In genomic region chr4:95549246-95550138, GRCh38 we compare ENCODE assay signal across 8 cellular contexts. TPM values are rescaled to one million over a fixed set of nuclear protein-coding genes. Genes with fewer than 3 reads are reported as not detected.
DNase-seq lines count a peak whose midpoint lies in the region; ATAC-seq lines count a peak whose summit lies in the region.

No MANE protein-coding gene starts in this region.

- H3K36me3 Mint-ChIP-seq in stimulated activated naive B cell treated with anti-CD40 and anti-IgM and Interleukin-4, amounts not matched to agents 10 μg/mL and 1 μg/mL and 100 μg/mL, for 72 hours, result no peaks in the 10 kb centered on the region
- H3K36me3 Mint-ChIP-seq in effector memory CD8-positive, alpha-beta T cell (ENCODE audit: insufficient read depth), result no peaks in the 10 kb centered on the region

- peak; percentile 13 for DNase-seq in activated T-cell treated with anti-CD3 and anti-CD28 coated beads for 48 hours (ENCODE audit: low read depth)
- DNase-seq in activated T-cell treated with anti-CD3 and anti-CD28 coated beads for 4 hours, result no peak
- peak; percentile 29 for DNase-seq in OCI-M1 (lab: John Stamatoyannopoulos, UW)
- no peak for DNase-seq in left lobe of liver (ENCODE audit: low spot score)
- peak; percentile 33 for DNase-seq in stimulated activated naive B cell treated with anti-CD40 and anti-IgM and Interleukin-4, amounts not matched to agents 10 μg/mL and 1 μg/mL and 100 μg/mL, for 72 hours
- no peak for DNase-seq in effector memory CD8-positive, alpha-beta T cell

- peaks cover 15 to 29% of the 10 kb centered on the region in 2 donors for H3K4me1 Mint-ChIP-seq in stimulated activated naive B cell treated with anti-CD40 and anti-IgM and Interleukin-4, amounts not matched to agents 10 μg/mL and 1 μg/mL and 100 μg/mL, for 72 hours
- H3K4me1 Mint-ChIP-seq in effector memory CD8-positive, alpha-beta T cell (ENCODE audit: low read depth in 2 of 2), result no peaks in the 10 kb centered on the region

- peak overlapping the region; percentile 84 to 87 for H3K4me3 Mint-ChIP-seq in stimulated activated naive B cell treated with anti-CD40 and anti-IgM and Interleukin-4, amounts not matched to agents 10 μg/mL and 1 μg/mL and 100 μg/mL, for 72 hours
- peak overlapping the region in 1 of 2 donors; percentile 12 for H3K4me3 Mint-ChIP-seq in effector memory CD8-positive, alpha-beta T cell

- peak overlapping the region; percentile 65 for H3K27ac Mint-ChIP-seq in stimulated activated naive B cell treated with anti-CD40 and anti-IgM and Interleukin-4, amounts not matched to agents 10 μg/mL and 1 μg/mL and 100 μg/mL, for 72 hours
- no peak overlapping the region for H3K27ac Mint-ChIP-seq in effector memory CD8-positive, alpha-beta T cell

- H3K27me3 Mint-ChIP-seq in stimulated activated naive B cell treated with anti-CD40 and anti-IgM and Interleukin-4, amounts not matched to agents 10 μg/mL and 1 μg/mL and 100 μg/mL, for 72 hours, result peaks cover 32 to 57% of the 10 kb centered on the region in 2 donors
- H3K27me3 Mint-ChIP-seq in effector memory CD8-positive, alpha-beta T cell, result peaks cover 0 to 33% of the 10 kb centered on the region in 2 donors

- ATAC-seq in HG02642 (IDR thresholded peaks at IDR 0.05; ENCODE audit: poor library complexity, unreplicated experiment), result peak; percentile 95
- peak; percentile 59 for ATAC-seq in left lobe of liver
- ATAC-seq in stimulated activated naive B cell treated with anti-CD40 and anti-IgM and Interleukin-4, amounts not matched to agents 10 μg/mL and 1 μg/mL and 100 μg/mL, for 72 hours (replicated peaks), result peak; percentile 87 to 89
- ATAC-seq in effector memory CD8-positive, alpha-beta T cell (replicated peaks), result no peak

- H3K27ac ChIP-seq in cingulate gyrus (ENCODE audit: low read depth, low read length), result peak overlapping the region; percentile 95

- H3K9me3 Mint-ChIP-seq in stimulated activated naive B cell treated with anti-CD40 and anti-IgM and Interleukin-4, amounts not matched to agents 10 μg/mL and 1 μg/mL and 100 μg/mL, for 72 hours, result no peaks in the 10 kb centered on the region
- peaks cover 0 to 5% of the 10 kb centered on the region in 2 donors for H3K9me3 Mint-ChIP-seq in effector memory CD8-positive, alpha-beta T cell

RNA-seq across cellular contexts. Expression of gene UNC5C, which starts 0.7 kb away (rescaled TPM):
- 0.86 TPM for total RNA-seq in left lobe of liver

Comparison
In these comparisons a context has a peak if more than half of its experiments do, and no peak if none do; other contexts are left out.
1. DNase-seq: peak in activated T-cell treated with anti-CD3 and anti-CD28 coated beads for 48 hours (single experiment), OCI-M1 (single experiment) and stimulated activated naive B cell treated with anti-CD40 and anti-IgM and Interleukin-4, amounts not matched to agents 10 μg/mL and 1 μg/mL and 100 μg/mL, for 72 hours (single experiment); none in activated T-cell treated with anti-CD3 and anti-CD28 coated beads for 4 hours (single experiment), left lobe of liver (single experiment) and effector memory CD8-positive, alpha-beta T cell (0 of 3).